12 cellular contexts compared by ENCODE assay signal in genomic region chr5:95027151-95027721, GRCh38.
DNase-seq lines count a peak whose midpoint lies in the region; ATAC-seq and TF ChIP-seq lines count a peak whose summit lies in the region.
"Had no signal": no experiment of that assay in that cellular context is flagged by ENCODE, and none has a peak within 500 bp of the region (broad histone marks: within the 10 kb centered on the region; RNA-seq: fewer than 3 reads in every experiment).

No MANE protein-coding gene starts in this region.

- 90% methylated on average over 5 of the region's 5 CpGs for WGBS in hepatocyte (ENCODE audit: low lambda C conversion rate, missing lambda C conversion rate)

- H3K27ac Mint-ChIP-seq in activated T-helper 1 cell treated with anti-CD3 and anti-CD28 coated beads, Interleukin-12 subunit alpha, Interleukin-12 subunit beta, Interleukin-2, Interleukin-4 antibody, amounts not matched to agents 30 ng/mL and 10 ng/mL and 1 ng/mL, durations not matched to agents 14 hours and 24 hours and 36 hours = peak overlapping the region; percentile 57
- H3K27ac Mint-ChIP-seq: activated CD4-positive, alpha-beta T cell treated with anti-CD3 and anti-CD28 coated beads, Interleukin-2, amount 10 ng/mL, durations not matched to agents 7 days and 5 days had no signal

- ATAC-seq in GM19397 (IDR thresholded peaks at IDR 0.05; ENCODE audit: unreplicated experiment) = peak; percentile 30
- ATAC-seq in HG03571 (IDR thresholded peaks at IDR 0.05; ENCODE audit: unreplicated experiment) = peak; percentile 31
- ATAC-seq: body of pancreas had no signal

- peak overlapping the region; percentile 85 for H3K4me2 ChIP-seq in BLaER1
- no peak overlapping the region for H3K4me2 ChIP-seq in hepatocyte

- no peaks in the 10 kb centered on the region for H3K9me2 ChIP-seq in hepatocyte (replicated peaks; ENCODE audit: insufficient read depth)

- H3K4me3 Mint-ChIP-seq in activated T-helper 1 cell treated with anti-CD3 and anti-CD28 coated beads, Interleukin-12 subunit alpha, Interleukin-12 subunit beta, Interleukin-2, Interleukin-4 antibody, amounts not matched to agents 30 ng/mL and 10 ng/mL and 1 ng/mL, durations not matched to agents 14 hours and 24 hours and 36 hours = no peak overlapping the region
- H3K4me3 Mint-ChIP-seq: activated CD4-positive, alpha-beta T cell treated with anti-CD3 and anti-CD28 coated beads, Interleukin-2, amount 10 ng/mL, durations not matched to agents 7 days and 5 days had no signal

- H3K4me1 Mint-ChIP-seq in activated T-helper 1 cell treated with anti-CD3 and anti-CD28 coated beads, Interleukin-12 subunit alpha, Interleukin-12 subunit beta, Interleukin-2, Interleukin-4 antibody, amounts not matched to agents 30 ng/mL and 10 ng/mL and 1 ng/mL, durations not matched to agents 14 hours and 24 hours and 36 hours (ENCODE audit: low read depth) = peaks cover 25% of the 10 kb centered on the region

- peak overlapping the region; percentile 62 for H3K27ac ChIP-seq in BLaER1
- H3K27ac ChIP-seq in hepatocyte = no peak overlapping the region
- H3K27ac ChIP-seq: body of pancreas, C4-2B had no signal

- DNase-seq in activated T-helper 1 cell treated with anti-CD3 and anti-CD28 coated beads, Interleukin-12 subunit alpha, Interleukin-12 subunit beta, Interleukin-2, Interleukin-4 antibody, amounts not matched to agents 30 ng/mL and 10 ng/mL and 1 ng/mL, durations not matched to agents 14 hours and 24 hours and 36 hours (ENCODE audit: low spot score) = no peak
- DNase-seq in H4 (ENCODE audit: low spot score) (no peak), NCI-H187 (lab: John Stamatoyannopoulos, UW) (no peak), hepatocyte (ENCODE audit: low spot score) (no peak), DMS114 treated with DMSO at 0.1 percent for 48 hours (lab: John Stamatoyannopoulos, UW; ENCODE audit: unreplicated experiment) (no peak)
- DNase-seq: activated CD4-positive, alpha-beta T cell treated with anti-CD3 and anti-CD28 coated beads, Interleukin-2, amount 10 ng/mL, durations not matched to agents 7 days and 5 days; IMR-90 had no signal

- no peaks in the 10 kb centered on the region for H3K36me3 Mint-ChIP-seq in activated T-helper 1 cell treated with anti-CD3 and anti-CD28 coated beads, Interleukin-12 subunit alpha, Interleukin-12 subunit beta, Interleukin-2, Interleukin-4 antibody, amounts not matched to agents 30 ng/mL and 10 ng/mL and 1 ng/mL, durations not matched to agents 14 hours and 24 hours and 36 hours (ENCODE audit: low read depth)

- H3K79me2 ChIP-seq in hepatocyte = no peaks in the 10 kb centered on the region

- no peaks in the 10 kb centered on the region for H4K20me1 ChIP-seq in BLaER1
- H4K20me1 ChIP-seq in hepatocyte (ENCODE audit: insufficient read depth, poor library complexity, severe bottlenecking) = no peaks in the 10 kb centered on the region

- H3K27me3 ChIP-seq in BLaER1 (no peaks in the 10 kb centered on the region), hepatocyte (no peaks in the 10 kb centered on the region)
- H3K27me3 ChIP-seq: body of pancreas had no signal

- no peaks in the 10 kb centered on the region for H3K9me3 ChIP-seq in BLaER1
- H3K9me3 ChIP-seq in hepatocyte (ENCODE audit: low read depth) = no peaks in the 10 kb centered on the region
- H3K9me3 ChIP-seq: body of pancreas had no signal

- H3K9ac ChIP-seq in BLaER1 = peak overlapping the region; percentile 38; the same call in 1 of the 2 replicates

- H2AFZ ChIP-seq in hepatocyte = no peak overlapping the region

- H3K4me1 ChIP-seq in BLaER1 (peaks cover 21% of the 10 kb centered on the region), hepatocyte (ENCODE audit: insufficient read depth) (no peaks in the 10 kb centered on the region)
- H3K4me1 ChIP-seq: body of pancreas had no signal

- H3K9me3 Mint-ChIP-seq in activated T-helper 1 cell treated with anti-CD3 and anti-CD28 coated beads, Interleukin-12 subunit alpha, Interleukin-12 subunit beta, Interleukin-2, Interleukin-4 antibody, amounts not matched to agents 30 ng/mL and 10 ng/mL and 1 ng/mL, durations not matched to agents 14 hours and 24 hours and 36 hours = peaks cover 3% of the 10 kb centered on the region
- H3K9me3 Mint-ChIP-seq: activated CD4-positive, alpha-beta T cell treated with anti-CD3 and anti-CD28 coated beads, Interleukin-2, amount 10 ng/mL, durations not matched to agents 7 days and 5 days had no signal

- H3K4me3 ChIP-seq in BLaER1 (0 out of 2 replicates have a peak overlapping the region, but pooled peaks have one; percentile 6), hepatocyte (no peak overlapping the region)
- H3K4me3 ChIP-seq: body of pancreas had no signal

- H3K27me3 Mint-ChIP-seq in activated T-helper 1 cell treated with anti-CD3 and anti-CD28 coated beads, Interleukin-12 subunit alpha, Interleukin-12 subunit beta, Interleukin-2, Interleukin-4 antibody, amounts not matched to agents 30 ng/mL and 10 ng/mL and 1 ng/mL, durations not matched to agents 14 hours and 24 hours and 36 hours (ENCODE audit: insufficient read depth) = peaks cover 4% of the 10 kb centered on the region
- H3K27me3 Mint-ChIP-seq: activated CD4-positive, alpha-beta T cell treated with anti-CD3 and anti-CD28 coated beads, Interleukin-2, amount 10 ng/mL, durations not matched to agents 7 days and 5 days had no signal

- H3K36me3 ChIP-seq in BLaER1 (no peaks in the 10 kb centered on the region), hepatocyte (replicated peaks; ENCODE audit: insufficient read depth, low read depth) (no peaks in the 10 kb centered on the region)

- intact Hi-C loops in activated T-helper 1 cell treated with anti-CD3 and anti-CD28 coated beads, Interleukin-12 subunit alpha, Interleukin-12 subunit beta, Interleukin-2, Interleukin-4 antibody, amounts not matched to agents 30 ng/mL and 10 ng/mL and 1 ng/mL, durations not matched to agents 14 hours and 24 hours and 36 hours (cut with micrococcal nuclease) = no loop called here

- TF ChIP-seq CTCF in hepatocyte (IDR thresholded peaks at IDR 0.05; ENCODE audit: poor library complexity) = no peak
